In the genomic region with DNA sequence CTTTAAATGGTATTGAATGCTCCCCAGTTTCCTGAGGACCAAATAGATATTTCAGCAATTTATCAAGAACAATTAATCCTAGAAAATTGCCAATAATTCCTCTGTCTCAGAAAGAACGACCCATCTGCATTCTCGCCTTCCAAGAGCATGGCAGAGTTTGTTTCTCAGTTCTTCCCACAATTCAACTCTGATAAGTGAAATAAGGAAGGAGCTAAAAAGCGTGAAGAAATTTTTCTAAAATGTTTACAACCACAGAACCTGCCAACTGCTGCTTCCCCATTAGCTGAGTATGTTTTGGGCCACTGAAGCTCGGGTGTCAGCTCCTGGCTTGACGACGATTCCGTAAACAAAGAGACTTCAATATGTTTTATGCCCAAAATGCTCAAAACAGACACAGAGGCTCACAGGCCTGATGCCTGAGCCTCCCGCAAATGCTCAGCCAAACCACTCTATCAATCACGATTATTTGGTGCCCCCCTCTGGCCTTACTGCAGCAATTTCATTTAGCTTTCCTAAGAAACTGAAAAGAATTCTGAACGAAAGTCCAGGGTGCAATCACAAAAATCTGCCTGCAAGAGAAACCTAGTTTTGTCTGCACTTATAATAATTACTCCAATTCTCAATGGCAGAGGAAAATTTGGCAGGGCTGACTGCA, we compare ENCODE assay signal across 8 cellular contexts.
DNase-seq lines count a peak whose midpoint lies in the region; ATAC-seq and TF ChIP-seq lines count a peak whose summit lies in the region.

No MANE protein-coding gene starts in this region.

- peak; percentile 50 for TF ChIP-seq CTCF in glutamatergic neuron (IDR thresholded peaks at IDR 0.05; ENCODE audit: partially characterized antibody, unreplicated experiment)
- peak in 1 of 11 experiments; percentile 15 for TF ChIP-seq CTCF in spleen (IDR thresholded peaks at IDR 0.05 in 8 of 11, conservative IDR thresholded peaks at IDR 0.05 in 3 of 11)

- peaks cover 2% of the 10 kb centered on the region for H3K9me3 Mint-ChIP-seq in glutamatergic neuron (ENCODE audit: unreplicated experiment)

- H3K27me3 ChIP-seq in spleen (replicated peaks in 1 of 7): no peaks in the 10 kb centered on the region

- peaks cover 0 to 7% (median 0%) of the 10 kb centered on the region in 6 donors for H3K4me1 ChIP-seq in spleen

- no peak for TF ChIP-seq POLR2A in spleen (IDR thresholded peaks at IDR 0.05)

- peak; percentile 4 for DNase-seq in stimulated activated CD4-positive, alpha-beta T cell treated with anti-CD3 and anti-CD28 coated beads, Interleukin-15, amount 100 ng/mL, for 24 hours
- no peak for DNase-seq in stimulated activated CD4-positive, alpha-beta T cell treated with anti-CD3 and anti-CD28 coated beads, Interleukin-1b, Interleukin-23, amount 100 ng/mL, for 48 hours
- peak; percentile 81 for DNase-seq in M059J (ENCODE audit: low read depth)
- peak; percentile 9 for DNase-seq in UCSD-AML1 (lab: John Stamatoyannopoulos, UW; ENCODE audit: unreplicated experiment)
- peak; percentile 51 for DNase-seq in glutamatergic neuron
- DNase-seq in renal cortical epithelial cell (ENCODE audit: low read depth): peak; percentile 54
- DNase-seq in spleen: no peak

- no peaks in the 10 kb centered on the region for H3K27me3 Mint-ChIP-seq in glutamatergic neuron (ENCODE audit: unreplicated experiment)

- intact Hi-C loops in spleen (cut with DNase I; ENCODE audit: low total_unique reads): no loop called here

- no peak overlapping the region for H3K4me3 Mint-ChIP-seq in glutamatergic neuron (ENCODE audit: unreplicated experiment)

- H3K4me3 ChIP-seq in spleen: no peak overlapping the region

- WGBS in spleen, 5 donors: 22 to 26% (median 24%) methylated on average over 10 of the region's 10 CpGs

- no peaks in the 10 kb centered on the region for H3K9me3 ChIP-seq in spleen

- H3K36me3 Mint-ChIP-seq in glutamatergic neuron (ENCODE audit: unreplicated experiment): no peaks in the 10 kb centered on the region

- H3K27ac Mint-ChIP-seq in glutamatergic neuron (ENCODE audit: unreplicated experiment): no peak overlapping the region

- H3K27ac ChIP-seq in spleen: no peak overlapping the region

- no peak for ATAC-seq in GM21737 (IDR thresholded peaks at IDR 0.05; ENCODE audit: unreplicated experiment)

- H3K36me3 ChIP-seq in spleen: no peaks in the 10 kb centered on the region

- H3K4me1 Mint-ChIP-seq in glutamatergic neuron (ENCODE audit: low read depth, unreplicated experiment): peaks cover 5% of the 10 kb centered on the region

Comparison
In these comparisons a context has a peak if more than half of its experiments do, and no peak if none do; other contexts are left out.
1. DNase-seq: peak in stimulated activated CD4-positive, alpha-beta T cell treated with anti-CD3 and anti-CD28 coated beads, Interleukin-15, amount 100 ng/mL, for 24 hours (single experiment), M059J (single experiment), UCSD-AML1 (single experiment), glutamatergic neuron (single experiment) and renal cortical epithelial cell (single experiment); none in stimulated activated CD4-positive, alpha-beta T cell treated with anti-CD3 and anti-CD28 coated beads, Interleukin-1b, Interleukin-23, amount 100 ng/mL, for 48 hours (single experiment) and spleen (single experiment).